ENCODE assay signal across 8 cellular contexts in the genomic region with DNA sequence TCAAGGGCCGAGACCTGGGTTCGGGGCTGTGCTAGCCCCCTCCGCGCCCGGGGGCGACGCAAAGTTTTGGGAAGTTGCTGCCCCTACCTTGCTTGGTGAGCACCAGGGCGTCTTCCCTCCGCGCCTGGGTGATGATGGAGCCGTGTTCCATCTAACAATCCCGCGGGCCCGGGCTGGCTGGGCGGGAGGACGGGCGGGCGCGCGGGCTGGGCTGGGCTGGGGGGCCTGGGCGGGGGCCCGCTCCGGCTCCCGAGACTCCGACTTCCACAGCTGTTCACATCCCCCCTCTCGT. TPM values are rescaled to one million over a fixed set of nuclear protein-coding genes. Genes with fewer than 3 reads are reported as not detected.
DNase-seq lines count a peak whose midpoint lies in the region; ATAC-seq and TF ChIP-seq lines count a peak whose summit lies in the region.

No MANE protein-coding gene starts in this region.

- peaks cover 40% of the 10 kb centered on the region for H4K20me1 ChIP-seq in Loucy (ENCODE audit: insufficient read depth, low read length, poor library complexity, severe bottlenecking)
- no peaks in the 10 kb centered on the region for H4K20me1 ChIP-seq in mammary epithelial cell (ENCODE audit: insufficient read depth, low read length)

- peak overlapping the region; percentile 92 for H3K27ac Mint-ChIP-seq in memory B cell

- CTCF ChIA-PET in A673 (lab: Charles Lee) (interaction anchor here (1.3 kb wide), 1 partner anchor 50 kb away, joined by 4 read pairs; no protein-coding TSS in a partner anchor), mammary epithelial cell (lab: Charles Lee; ENCODE audit: low non-redundant PET) (no interaction called here)

- no peaks in the 10 kb centered on the region for H3K27me3 Mint-ChIP-seq in memory B cell

- peak overlapping the region; percentile 83 for H3K4me2 ChIP-seq in Loucy (ENCODE audit: low read depth, low read length, poor library complexity, severe bottlenecking)
- peak overlapping the region; percentile 96 for H3K4me2 ChIP-seq in mammary epithelial cell (ENCODE audit: insufficient read depth, low read depth, low read length)

- BruUV-seq in A673 (replicated peaks; lab: Mats Ljungman, UMichigan) (no TSS peak), mammary epithelial cell (replicated peaks; lab: Mats Ljungman, UMichigan) (TSS peak; percentile 3)

- dilution Hi-C loops in mammary epithelial cell (cut with HindIII; ENCODE audit: low sequenced_read_pairs): no loop called here

- POLR2A ChIA-PET in A673 (lab: Charles Lee; ENCODE audit: low non-redundant PET): interaction anchor here (0.6 to 0.7 kb wide), 2 partner anchors 9 to 58 kb away, joined by 3 to 18 read pairs; no protein-coding TSS in a partner anchor

- peak; percentile 2 for ATAC-seq in GM21360 (IDR thresholded peaks at IDR 0.05; ENCODE audit: unreplicated experiment)
- ATAC-seq in memory B cell (ENCODE audit: low read depth): peak; percentile 18
- no peak for ATAC-seq in HG03520 (IDR thresholded peaks at IDR 0.05; ENCODE audit: unreplicated experiment)

- peak overlapping the region; percentile 89; the same call in 1 of the 2 replicates for H2AFZ ChIP-seq in Loucy (ENCODE audit: low read length)
- peak overlapping the region; percentile 96 for H2AFZ ChIP-seq in mammary epithelial cell (ENCODE audit: low read depth, low read length)

- H3F3A ChIP-seq in Loucy (ENCODE audit: low read depth): no peaks in the 10 kb centered on the region

- no peaks in the 10 kb centered on the region for H3K36me3 Mint-ChIP-seq in memory B cell

- H3K36me3 ChIP-seq in A673 (ENCODE audit: insufficient read depth, low read length, poor library complexity, severe bottlenecking) (no peaks in the 10 kb centered on the region), Loucy (ENCODE audit: insufficient read depth, low read length) (no peaks in the 10 kb centered on the region), mammary epithelial cell (ENCODE audit: insufficient read depth, low read length) (no peaks in the 10 kb centered on the region)

- H3K79me2 ChIP-seq in Loucy (ENCODE audit: insufficient read depth, low read length): peaks cover 52% of the 10 kb centered on the region
- H3K79me2 ChIP-seq in mammary epithelial cell (ENCODE audit: insufficient read depth, low read length): peaks cover 51% of the 10 kb centered on the region

- H3K4me3 ChIP-seq in A673 (ENCODE audit: low read depth, low read length, poor library complexity, severe bottlenecking) (peak overlapping the region; percentile 100), Loucy (ENCODE audit: low read length, poor library complexity, severe bottlenecking) (peak overlapping the region; percentile 97), mammary epithelial cell (replicated peaks in 1 of 3; ENCODE audit: insufficient read depth in 1 of 3, low read depth in 2 of 3, low read length in 3 of 3) (peak overlapping the region; percentile 92 to 96 (median 95))

- H3K27ac ChIP-seq in A673 (ENCODE audit: low read depth, low read length, poor library complexity, severe bottlenecking) (peak overlapping the region; percentile 98), mammary epithelial cell (ENCODE audit: insufficient read depth, low read depth, low read length) (peak overlapping the region; percentile 93)

- intact Hi-C loops in A673 (cut with micrococcal nuclease; ENCODE audit: unreplicated experiment): loop anchor here (1.0 kb wide), 1 partner anchor 48 kb away; no protein-coding TSS in a partner anchor
- intact Hi-C loops in mammary epithelial cell (cut with micrococcal nuclease): no loop called here

- TF ChIP-seq CTCF in A673 (conservative IDR thresholded peaks at IDR 0.05; ENCODE audit: low read depth, low read length) (no peak), Loucy (conservative IDR thresholded peaks at IDR 0.05; ENCODE audit: low read length) (no peak), mammary epithelial cell (conservative IDR thresholded peaks at IDR 0.05 in 1 of 2, IDR thresholded peaks at IDR 0.05 in 1 of 2; ENCODE audit: extremely low read depth in 1 of 2, insufficient read depth in 1 of 2, low read depth in 1 of 2, low read length in 2 of 2) (no peak)

- no peaks in the 10 kb centered on the region for H3K9me2 ChIP-seq in Loucy (replicated peaks; ENCODE audit: low read depth, low read length)

- peak overlapping the region; percentile 91 for H3K4me3 Mint-ChIP-seq in memory B cell

- H3K9me3 Mint-ChIP-seq in memory B cell: no peaks in the 10 kb centered on the region

- H3K4me1 ChIP-seq in A673 (ENCODE audit: insufficient read depth, low read length, poor library complexity, severe bottlenecking): peaks cover 39% of the 10 kb centered on the region
- peaks cover 49% of the 10 kb centered on the region for H3K4me1 ChIP-seq in Loucy (ENCODE audit: insufficient read depth, low read length, poor library complexity, severe bottlenecking)
- H3K4me1 ChIP-seq in mammary epithelial cell (ENCODE audit: insufficient read depth, low read length): peaks cover 27% of the 10 kb centered on the region

- DNase-seq in A673 (ENCODE audit: low spot score): no peak
- DNase-seq in mammary epithelial cell: no peak
- DNase-seq in memory B cell (ENCODE audit: low spot score in 2 of 2): peak in 1 of 2 donors; percentile 62
- DNase-seq in SW 1271 (lab: John Stamatoyannopoulos, UW): no peak
- DNase-seq in NCI-H2171 (lab: John Stamatoyannopoulos, UW): no peak

- no peaks in the 10 kb centered on the region for H3K9me3 ChIP-seq in A673 (ENCODE audit: low read depth, low read length, poor library complexity, severe bottlenecking)
- no peaks in the 10 kb centered on the region for H3K9me3 ChIP-seq in Loucy (ENCODE audit: insufficient read depth, low read depth, low read length)
- H3K9me3 ChIP-seq in mammary epithelial cell (replicated peaks; ENCODE audit: insufficient read depth, low read length): no peaks in the 10 kb centered on the region

- H3K27me3 ChIP-seq in A673 (replicated peaks; ENCODE audit: insufficient read depth, low read depth, low read length, poor library complexity) (no peaks in the 10 kb centered on the region), Loucy (ENCODE audit: insufficient read depth, low read length, poor library complexity, severe bottlenecking) (no peaks in the 10 kb centered on the region), mammary epithelial cell (ENCODE audit: insufficient read depth, low read length) (no peaks in the 10 kb centered on the region)

- H3K9ac ChIP-seq in Loucy (ENCODE audit: low read depth, low read length, poor library complexity, severe bottlenecking): peak overlapping the region; percentile 93
- H3K9ac ChIP-seq in mammary epithelial cell (ENCODE audit: insufficient read depth, low read length): peak overlapping the region; percentile 88

- peaks cover 36% of the 10 kb centered on the region for H3K4me1 Mint-ChIP-seq in memory B cell

- in situ Hi-C loops in mammary epithelial cell (cut with MboI; ENCODE audit: low sequenced_read_pairs in 2 of 2): no loop called here

- 0% methylated on average over 5 of the region's 26 CpGs for WGBS in mammary epithelial cell (ENCODE audit: low coverage, missing lambda C conversion rate)

RNA-seq across cellular contexts. Expression of a gene that starts 0.3 kb away (rescaled TPM):
- total RNA-seq in A673 (2021) (115 and 132 TPM in 2 replicates), mammary epithelial cell (10 to 100 TPM; 51.3 to 76.1 TPM)
- polyA plus RNA-seq in mammary epithelial cell: 56.4 TPM
- polyA minus RNA-seq in mammary epithelial cell: 204 TPM

RNA-seq across cellular contexts. Expression of a gene that starts 27.7 kb away (rescaled TPM):
- total RNA-seq in A673 (2021) (4.4 and 5.4 TPM in 2 replicates), mammary epithelial cell (1 to 10 TPM; 1.8 to 2.5 TPM)
- 0.40 TPM for polyA plus RNA-seq in mammary epithelial cell
- polyA minus RNA-seq in mammary epithelial cell: 3.3 TPM
